Comparison of ENCODE assay signal across 13 cellular contexts in genomic region chr7:148702876-148703670, GRCh38. TPM values are rescaled to one million over a fixed set of nuclear protein-coding genes. Genes with fewer than 3 reads are reported as not detected.
A peak's percentile ranks its signal among the peaks of the same experiment; 100 is the strongest.
DNase-seq lines count a peak whose midpoint lies in the region; ATAC-seq and TF ChIP-seq lines count a peak whose summit lies in the region.
"Had no signal": no experiment of that assay in that cellular context is flagged by ENCODE, and none has a peak within 500 bp of the region (broad histone marks: within the 10 kb centered on the region; RNA-seq: fewer than 3 reads in every experiment).

No MANE protein-coding gene starts in this region.

- H4K20me1 ChIP-seq in KMS-11 (ENCODE audit: insufficient read depth) (peaks cover 68% of the 10 kb centered on the region), mammary epithelial cell (ENCODE audit: insufficient read depth, low read length) (peaks cover 15% of the 10 kb centered on the region)

- peaks cover 94% of the 10 kb centered on the region for H3K79me2 ChIP-seq in KMS-11 (ENCODE audit: insufficient read depth, low read depth)
- peaks cover 99% of the 10 kb centered on the region for H3K79me2 ChIP-seq in mammary epithelial cell (ENCODE audit: insufficient read depth, low read length)

- H3K9me3 Mint-ChIP-seq in Caco-2 (ENCODE audit: unreplicated experiment): no peaks in the 10 kb centered on the region
- no peaks in the 10 kb centered on the region for H3K9me3 Mint-ChIP-seq in naive thymus-derived CD8-positive, alpha-beta T cell

- H3K4me3 ChIP-seq in Caco-2 (ENCODE audit: low read depth, low read length) (no peak overlapping the region), KMS-11 (IDR thresholded peaks at IDR 0.05; ENCODE audit: insufficient read depth, low read depth, low read length) (no peak overlapping the region), mammary epithelial cell (replicated peaks in 1 of 3; ENCODE audit: insufficient read depth in 1 of 3, low read depth in 2 of 3, low read length in 3 of 3) (no peak overlapping the region)
- H3K4me3 ChIP-seq: lung had no signal

- H3K9me3 ChIP-seq in Caco-2 (no peaks in the 10 kb centered on the region), mammary epithelial cell (replicated peaks; ENCODE audit: insufficient read depth, low read length) (no peaks in the 10 kb centered on the region)

- 90% methylated on average over 11 of the region's 11 CpGs for WGBS in mammary epithelial cell (ENCODE audit: low coverage, missing lambda C conversion rate)

- H3K27me3 ChIP-seq in Caco-2 (replicated peaks; ENCODE audit: control insufficient read depth, insufficient read depth, low read length) (no peaks in the 10 kb centered on the region), KMS-11 (ENCODE audit: insufficient read depth, low read depth) (no peaks in the 10 kb centered on the region), mammary epithelial cell (ENCODE audit: insufficient read depth, low read length) (no peaks in the 10 kb centered on the region)

- peaks cover 12% of the 10 kb centered on the region for H3K36me3 Mint-ChIP-seq in Caco-2 (ENCODE audit: insufficient read depth, unreplicated experiment)
- H3K36me3 Mint-ChIP-seq in naive thymus-derived CD8-positive, alpha-beta T cell: no peaks in the 10 kb centered on the region

- no TSS peak for BruUV-seq in Caco-2 (replicated peaks; lab: Mats Ljungman, UMichigan)
- BruUV-seq in mammary epithelial cell (replicated peaks; lab: Mats Ljungman, UMichigan): no TSS peak

- dilution Hi-C loops in mammary epithelial cell (cut with HindIII; ENCODE audit: low sequenced_read_pairs): no loop called here

- H3K4me2 ChIP-seq in KMS-11 (peak overlapping the region; percentile 76; the same call in 1 of the 2 replicates), mammary epithelial cell (ENCODE audit: insufficient read depth, low read depth, low read length) (peak overlapping the region; percentile 66)

- TF ChIP-seq CTCF in Caco-2 (IDR thresholded peaks at IDR 0.05; ENCODE audit: insufficient read depth in 1 of 2, low read depth in 1 of 2, low read length in 1 of 2, severe bottlenecking in 1 of 2, unreplicated experiment in 1 of 2) (no peak), KMS-11 (conservative IDR thresholded peaks at IDR 0.05; ENCODE audit: low read depth, low read length) (no peak), mammary epithelial cell (conservative IDR thresholded peaks at IDR 0.05 in 1 of 2, IDR thresholded peaks at IDR 0.05 in 1 of 2; ENCODE audit: extremely low read depth in 1 of 2, insufficient read depth in 1 of 2, low read depth in 1 of 2, low read length in 2 of 2) (no peak)

- H3K36me3 ChIP-seq in Caco-2 (ENCODE audit: control insufficient read depth, insufficient read depth, low read length) (no peaks in the 10 kb centered on the region), KMS-11 (ENCODE audit: insufficient read depth) (no peaks in the 10 kb centered on the region), mammary epithelial cell (ENCODE audit: insufficient read depth, low read length) (no peaks in the 10 kb centered on the region)

- no peak overlapping the region for H3K4me3 Mint-ChIP-seq in Caco-2 (ENCODE audit: unreplicated experiment)
- H3K4me3 Mint-ChIP-seq in naive thymus-derived CD8-positive, alpha-beta T cell: peak overlapping the region in 9 of 10 donors; percentile 34 to 75 (median 57)

- in situ Hi-C loops in mammary epithelial cell (cut with MboI; ENCODE audit: low sequenced_read_pairs in 2 of 2): no loop called here

- CTCF ChIA-PET in Caco-2 (lab: Charles Lee): no interaction called here
- CTCF ChIA-PET in mammary epithelial cell (lab: Charles Lee; ENCODE audit: low non-redundant PET): no interaction called here

- H3K9ac ChIP-seq in KMS-11: no peak overlapping the region
- H3K9ac ChIP-seq in mammary epithelial cell (ENCODE audit: insufficient read depth, low read length): no peak overlapping the region

- H3K27me3 Mint-ChIP-seq in Caco-2 (ENCODE audit: insufficient read depth, unreplicated experiment): no peaks in the 10 kb centered on the region
- H3K27me3 Mint-ChIP-seq in naive thymus-derived CD8-positive, alpha-beta T cell: no peaks in the 10 kb centered on the region

- intact Hi-C loops in Caco-2 (cut with micrococcal nuclease; ENCODE audit: unreplicated experiment) (no loop called here), mammary epithelial cell (cut with micrococcal nuclease) (no loop called here), posterior vena cava (cut with DNase I) (no loop called here)

- ATAC-seq in naive thymus-derived CD8-positive, alpha-beta T cell: no peak
- no peak for ATAC-seq in HG02610 (IDR thresholded peaks at IDR 0.05; ENCODE audit: unreplicated experiment)
- ATAC-seq: stimulated activated naive CD8-positive, alpha-beta T cell treated with anti-CD3 and anti-CD28 coated beads, Interleukin-15, Interleukin-2, amounts not matched to agents 100 U/mL and 50 U/mL, for 24 hours had no signal

- H3K4me1 Mint-ChIP-seq in Caco-2 (ENCODE audit: low read depth, unreplicated experiment): peaks cover 54% of the 10 kb centered on the region
- H3K4me1 Mint-ChIP-seq in naive thymus-derived CD8-positive, alpha-beta T cell: peaks cover 36 to 82% (median 75%) of the 10 kb centered on the region in 4 donors

- POLR2A ChIA-PET in Caco-2 (lab: Charles Lee): no interaction called here
- POLR2A ChIA-PET in naive thymus-derived CD8-positive, alpha-beta T cell (lab: Charles Lee): no interaction called here

- no peak overlapping the region for H2AFZ ChIP-seq in KMS-11 (ENCODE audit: low read depth)
- no peak overlapping the region for H2AFZ ChIP-seq in mammary epithelial cell (ENCODE audit: low read depth, low read length)

- H3K27ac ChIP-seq in KMS-11 (no peak overlapping the region), mammary epithelial cell (ENCODE audit: insufficient read depth, low read depth, low read length) (no peak overlapping the region)

- H3K27ac Mint-ChIP-seq in Caco-2 (ENCODE audit: unreplicated experiment): peak overlapping the region; percentile 2
- H3K27ac Mint-ChIP-seq in naive thymus-derived CD8-positive, alpha-beta T cell: peak overlapping the region in 1 of 10 donors; percentile 41

- H3K4me1 ChIP-seq in Caco-2: peaks cover 43% of the 10 kb centered on the region
- peaks cover 71% of the 10 kb centered on the region for H3K4me1 ChIP-seq in KMS-11 (ENCODE audit: low read depth, poor library complexity, severe bottlenecking)
- H3K4me1 ChIP-seq in mammary epithelial cell (ENCODE audit: insufficient read depth, low read length): peaks cover 28% of the 10 kb centered on the region

- DNase-seq in Caco-2: no peak
- no peak for DNase-seq in mammary epithelial cell
- no peak for DNase-seq in naive thymus-derived CD8-positive, alpha-beta T cell
- DNase-seq in posterior vena cava (ENCODE audit: low spot score): no peak
- no peak for DNase-seq in islet precursor cell
- DNase-seq: activated effector memory CD4-positive, alpha-beta T cell treated with anti-CD3 and anti-CD28 coated beads, Interleukin-2, amount 50 U/mL, for 16 hours; COR-L47; NCI-H1092; NCI-H345; stimulated activated naive CD8-positive, alpha-beta T cell treated with anti-CD3 and anti-CD28 coated beads, Interleukin-15, Interleukin-2, amounts not matched to agents 100 U/mL and 50 U/mL, for 24 hours had no signal

RNA-seq across cellular contexts. Expression of gene CUL1, which starts 4.4 kb away (rescaled TPM):
- total RNA-seq in Caco-2 (2022) (66.6 and 71.9 TPM in 2 replicates), mammary epithelial cell (10 to 100 TPM; 53.5 to 54.9 TPM), posterior vena cava (10 to 100 TPM; 38.3 to 50.2 TPM)
- 47.8 TPM for polyA plus RNA-seq in mammary epithelial cell
- polyA minus RNA-seq in mammary epithelial cell: 38.9 TPM
- total RNA-seq in naive thymus-derived CD8-positive, alpha-beta T cell: 10 to 100 TPM; 62.8 to 67.7 TPM
- polyA plus RNA-seq in naive thymus-derived CD8-positive, alpha-beta T cell: 10 to 100 TPM; 39.2 to 50.6 (median 39.6) TPM
